9 cellular contexts compared by ENCODE assay signal in genomic region chr14:96297000-96297399, GRCh38. TPM values are rescaled to one million over a fixed set of nuclear protein-coding genes. Genes with fewer than 3 reads are reported as not detected.
DNase-seq lines count a peak whose midpoint lies in the region; FAIRE-seq and TF ChIP-seq lines count a peak whose summit lies in the region.
"Had no signal": no experiment of that assay in that cellular context is flagged by ENCODE, and none has a peak within 500 bp of the region (broad histone marks: within the 10 kb centered on the region; RNA-seq: fewer than 3 reads in every experiment).

No MANE protein-coding gene starts in this region.

- H3K9me3 ChIP-seq in parathyroid adenoma (ENCODE audit: control insufficient read depth, low read length) = no peaks in the 10 kb centered on the region

- peaks cover 13% of the 10 kb centered on the region for H3K36me3 Mint-ChIP-seq in chondrocyte (ENCODE audit: low read depth)
- peaks cover 3% of the 10 kb centered on the region for H3K36me3 Mint-ChIP-seq in T-helper 2 cell treated with Interferon-gamma antibody and Interleukin-4, amounts not matched to agents 5 μg/mL and 100 μg/mL, for 36 hours (ENCODE audit: low read depth)

- H3K27ac ChIP-seq in parathyroid adenoma = no peak overlapping the region

- TF ChIP-seq POLR2A in H54 (IDR thresholded peaks at IDR 0.05; ENCODE audit: low read depth, low read length) = no peak

- no peak for FAIRE-seq in H54 (lab: Jason Lieb, UNC)

- no peaks in the 10 kb centered on the region for H3K4me1 Mint-ChIP-seq in chondrocyte (ENCODE audit: low read depth)
- H3K4me1 Mint-ChIP-seq in T-helper 2 cell treated with Interferon-gamma antibody and Interleukin-4, amounts not matched to agents 5 μg/mL and 100 μg/mL, for 36 hours (ENCODE audit: low read depth) = no peaks in the 10 kb centered on the region
- H3K4me1 Mint-ChIP-seq: central memory CD8-positive, alpha-beta T cell had no signal

- no peaks in the 10 kb centered on the region for H3K4me1 ChIP-seq in parathyroid adenoma

- H3K27me3 ChIP-seq in parathyroid adenoma (ENCODE audit: control insufficient read depth, insufficient read depth, low read length) = no peaks in the 10 kb centered on the region

- no peaks in the 10 kb centered on the region for H3K36me3 ChIP-seq in parathyroid adenoma (ENCODE audit: control insufficient read depth, insufficient read depth, low read length)

- H2AFZ ChIP-seq in parathyroid adenoma = no peak overlapping the region

- no peaks in the 10 kb centered on the region for H3K79me2 ChIP-seq in parathyroid adenoma

- H3K4me3 Mint-ChIP-seq in chondrocyte (ENCODE audit: unreplicated experiment) = no peak overlapping the region
- no peak overlapping the region for H3K4me3 Mint-ChIP-seq in T-helper 2 cell treated with Interferon-gamma antibody and Interleukin-4, amounts not matched to agents 5 μg/mL and 100 μg/mL, for 36 hours
- H3K4me3 Mint-ChIP-seq: central memory CD8-positive, alpha-beta T cell had no signal

- TF ChIP-seq CTCF in GM12864 (IDR thresholded peaks at IDR 0.05; ENCODE audit: low read depth, low read length, missing control alignments) (peak; percentile 31), chondrocyte (IDR thresholded peaks at IDR 0.05) (peak; percentile 91), parathyroid adenoma (IDR thresholded peaks at IDR 0.05) (peak; percentile 44)

- no peak overlapping the region for H3K4me3 ChIP-seq in GM12864 (ENCODE audit: low read depth, low read length)
- H3K4me3 ChIP-seq in parathyroid adenoma (ENCODE audit: low read depth, low read length) = no peak overlapping the region

- H3K9ac ChIP-seq in parathyroid adenoma = no peak overlapping the region

- no peak overlapping the region for H3K4me2 ChIP-seq in parathyroid adenoma (ENCODE audit: low read length)

- H3K27ac Mint-ChIP-seq in chondrocyte (ENCODE audit: unreplicated experiment) = no peak overlapping the region
- no peak overlapping the region for H3K27ac Mint-ChIP-seq in T-helper 2 cell treated with Interferon-gamma antibody and Interleukin-4, amounts not matched to agents 5 μg/mL and 100 μg/mL, for 36 hours

- H3K9me3 Mint-ChIP-seq in chondrocyte (ENCODE audit: low read depth) = no peaks in the 10 kb centered on the region
- H3K9me3 Mint-ChIP-seq in T-helper 2 cell treated with Interferon-gamma antibody and Interleukin-4, amounts not matched to agents 5 μg/mL and 100 μg/mL, for 36 hours = no peaks in the 10 kb centered on the region
- H3K9me3 Mint-ChIP-seq: central memory CD8-positive, alpha-beta T cell had no signal

- H3K27me3 Mint-ChIP-seq in chondrocyte (ENCODE audit: low read depth) = no peaks in the 10 kb centered on the region
- H3K27me3 Mint-ChIP-seq in T-helper 2 cell treated with Interferon-gamma antibody and Interleukin-4, amounts not matched to agents 5 μg/mL and 100 μg/mL, for 36 hours (ENCODE audit: low read depth) = no peaks in the 10 kb centered on the region
- H3K27me3 Mint-ChIP-seq: central memory CD8-positive, alpha-beta T cell had no signal

- DNase-seq in GM12864 (ENCODE audit: low read depth) (no peak), NCI-H1105 treated with DMSO at 0.1 percent for 48 hours (lab: John Stamatoyannopoulos, UW) (peak; percentile 55), chondrocyte (ENCODE audit: low spot score) (no peak), NCI-H1930 (lab: John Stamatoyannopoulos, UW) (no peak), H54 (ENCODE audit: insufficient read length, low spot score) (no peak), NCI-H187 (lab: John Stamatoyannopoulos, UW) (no peak)
- DNase-seq in T-helper 2 cell treated with Interferon-gamma antibody and Interleukin-4, amounts not matched to agents 5 μg/mL and 100 μg/mL, for 36 hours (ENCODE audit: low spot score) = no peak

RNA-seq across cellular contexts. Expression of gene BDKRB1, which starts 41.0 kb away (rescaled TPM):
- not detected in 3 replicates for total RNA-seq in chondrocyte

Comparison
In these comparisons a context has a peak if more than half of its experiments do, and no peak if none do; other contexts are left out.
1. CTCF ChIP-seq: peak in every context shown above with its lines; median percentile 91 in chondrocyte; 44 in parathyroid adenoma; 31 in GM12864.